22 cellular contexts compared by ENCODE assay signal in the genomic region with DNA sequence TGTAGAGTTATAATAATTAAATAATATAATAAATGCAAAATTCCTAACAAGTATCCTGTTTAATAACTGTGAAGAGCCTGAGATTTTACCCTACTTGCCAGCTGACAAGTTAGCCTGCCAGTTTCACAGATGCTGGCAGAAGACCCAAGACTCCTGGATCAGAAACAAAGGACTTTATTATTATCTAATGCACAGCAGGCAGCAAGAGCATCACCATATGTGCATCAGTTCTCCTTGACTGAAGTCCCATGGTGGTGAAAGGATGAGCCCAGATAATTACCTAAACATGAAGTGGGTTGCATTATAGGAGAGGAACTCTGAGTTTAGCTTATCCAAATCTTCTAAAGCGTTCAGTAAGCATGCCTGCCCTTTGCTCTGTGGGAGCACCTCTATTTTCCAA.
"Had no signal": no experiment of that assay in that cellular context is flagged by ENCODE, and none has a peak within 500 bp of the region (broad histone marks: within the 10 kb centered on the region; RNA-seq: fewer than 3 reads in every experiment).

No MANE protein-coding gene starts in this region.

- H3K27ac ChIP-seq: gastrocnemius medialis, heart left ventricle, thyroid gland, upper lobe of right lung had no signal

- H3K27me3 ChIP-seq: gastrocnemius medialis, heart left ventricle, thyroid gland, upper lobe of right lung had no signal

- H3K4me3 ChIP-seq: gastrocnemius medialis, heart left ventricle, thyroid gland, upper lobe of right lung had no signal

- H3K4me1 ChIP-seq: gastrocnemius medialis, heart left ventricle, thyroid gland, upper lobe of right lung had no signal

- ATAC-seq: activated naive CD8-positive, alpha-beta T cell treated with anti-CD3 and anti-CD28 coated beads, Interleukin-2, amount 50 U/mL, for 24 hours; esophagus mucosa; gastrocnemius medialis; heart left ventricle; left cardiac atrium; stimulated activated naive CD8-positive, alpha-beta T cell treated with anti-CD3 and anti-CD28 coated beads, Interleukin-15, Interleukin-2, amounts not matched to agents 100 U/mL and 50 U/mL, for 24 hours; upper lobe of right lung had no signal

- H3K36me3 ChIP-seq: gastrocnemius medialis, heart left ventricle, thyroid gland, upper lobe of right lung had no signal

- DNase-seq: activated CD4-positive, alpha-beta memory T cell treated with anti-CD3 and anti-CD28 coated beads for 36 hours; activated CD4-positive, alpha-beta T cell treated with anti-CD3 and anti-CD28 coated beads for 48 hours; activated CD4-positive, CD25-positive, alpha-beta regulatory T cell; activated gamma-delta T cell; activated naive CD4-positive, alpha-beta T cell treated with anti-CD3 and anti-CD28 coated beads, Interleukin-2, amount 50 U/mL, for 16 hours; activated naive CD8-positive, alpha-beta T cell treated with anti-CD3 and anti-CD28 coated beads, Interleukin-2, amount 50 U/mL, for 24 hours; dermis blood vessel endothelial cell; effector CD8-positive, alpha-beta T cell; gastrocnemius medialis; heart left ventricle; islet precursor cell; left cardiac atrium; mesendoderm; naive B cell; occipital lobe; retina; stimulated activated CD4-positive, alpha-beta T cell treated with anti-CD3 and anti-CD28 coated beads, Interleukin-4, amount 100 ng/mL, for 4 hours; stimulated activated naive CD8-positive, alpha-beta T cell treated with anti-CD3 and anti-CD28 coated beads, Interleukin-15, Interleukin-2, amounts not matched to agents 100 U/mL and 50 U/mL, for 24 hours; T1000; thyroid gland; upper lobe of right lung had no signal

- H3K9me3 ChIP-seq: gastrocnemius medialis, heart left ventricle, thyroid gland, upper lobe of right lung had no signal
